In the genomic region with DNA sequence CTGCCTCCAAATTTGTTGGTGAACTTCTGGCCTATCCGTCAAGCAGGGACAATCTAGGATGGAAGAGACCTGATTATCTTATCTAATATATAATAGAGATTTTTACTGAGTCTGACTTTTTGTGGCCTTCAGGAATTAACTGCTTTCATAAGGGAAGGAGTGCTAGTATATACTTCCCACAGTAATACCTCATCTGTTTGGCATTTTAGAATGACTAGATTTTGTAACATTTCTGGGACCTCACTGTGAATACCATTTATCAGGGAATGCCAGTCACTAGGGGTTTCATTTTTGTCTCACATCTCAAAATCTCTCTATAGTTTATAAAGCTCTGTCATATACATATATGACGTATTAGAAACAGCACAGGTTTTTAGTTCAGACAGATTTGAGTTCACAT, we compare ENCODE assay signal across 15 cellular contexts.
"Had no signal": no experiment of that assay in that cellular context is flagged by ENCODE, and none has a peak within 500 bp of the region (broad histone marks: within the 10 kb centered on the region; RNA-seq: fewer than 3 reads in every experiment).

No MANE protein-coding gene starts in this region.

- H3K27me3 ChIP-seq: tibial nerve, uterus had no signal

- H3K27ac ChIP-seq: esophagus squamous epithelium, left ventricle myocardium inferior, tibial nerve, uterus had no signal

- H3K4me1 ChIP-seq: esophagus squamous epithelium, left ventricle myocardium inferior, tibial nerve, uterus had no signal

- H3K4me3 ChIP-seq: esophagus squamous epithelium, left ventricle myocardium inferior, tibial nerve, uterus had no signal

- H3K36me3 ChIP-seq: esophagus squamous epithelium, left ventricle myocardium inferior, uterus had no signal

- H3K9me3 ChIP-seq: esophagus squamous epithelium, left ventricle myocardium inferior, tibial nerve, uterus had no signal

- DNase-seq: activated CD4-positive, alpha-beta memory T cell treated with anti-CD3 and anti-CD28 coated beads for 36 hours; activated CD4-positive, alpha-beta T cell treated with anti-CD3 and anti-CD28 coated beads for 36 hours; activated naive CD4-positive, alpha-beta T cell treated with Interleukin-2 at 50 U/mL for 16 hours; activated naive CD8-positive, alpha-beta T cell treated with anti-CD3 and anti-CD28 coated beads, Interleukin-2, amount 10 ng/mL, durations not matched to agents 7 days and 5 days; activated T-cell treated with anti-CD3 and anti-CD28 coated beads, Interleukin-2, amount 50 U/mL, for 1 hour; aorta; cortex of kidney; effector CD4-positive, alpha-beta T cell; esophagus squamous epithelium; kidney glomerular epithelial cell; left ventricle myocardium inferior; stimulated activated naive CD8-positive, alpha-beta T cell treated with anti-CD3 and anti-CD28 coated beads, Interleukin-15, Interleukin-2, amounts not matched to agents 100 U/mL and 50 U/mL, for 24 hours; T-cell; uterus had no signal
